ENCODE assay signal across 11 cellular contexts in the genomic region with DNA sequence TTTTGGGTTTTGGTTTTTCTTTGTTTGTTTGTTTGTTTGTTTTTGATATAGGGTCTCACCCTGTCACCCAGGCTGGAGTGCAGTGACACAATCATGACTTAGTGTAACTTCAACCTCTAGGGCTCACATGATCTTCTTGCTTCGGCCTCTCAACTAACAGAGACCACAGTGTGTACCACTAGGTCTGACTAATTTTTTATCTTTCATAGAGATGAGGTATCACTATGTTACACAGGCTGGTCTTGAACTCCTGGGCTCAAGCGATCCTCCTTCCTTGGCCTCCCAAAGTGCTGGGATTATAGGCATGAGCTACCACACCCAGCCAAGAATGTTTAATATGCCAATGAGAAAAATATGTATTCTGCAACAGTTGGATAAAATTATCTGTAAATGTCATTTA.
"Had no signal": no experiment of that assay in that cellular context is flagged by ENCODE, and none has a peak within 500 bp of the region (broad histone marks: within the 10 kb centered on the region; RNA-seq: fewer than 3 reads in every experiment).

No MANE protein-coding gene starts in this region.

- H3K36me3 ChIP-seq: HAP-1 had no signal

- FAIRE-seq: H1, H54 had no signal

- H3K4me1 ChIP-seq: HAP-1 had no signal

- H2AFZ ChIP-seq: GM23248, GM23338 had no signal

- H3K9ac ChIP-seq: GM23248 had no signal

- DNase-seq: GM23248, GOT3, H7, H9, HCEC 1CT, HFFc6 had no signal

- H3K9me3 ChIP-seq: HAP-1 had no signal

- H3K4me3 ChIP-seq: GM23248, GM23338, HAP-1 had no signal

- ATAC-seq: GM23338, HCT116 had no signal

- H3K4me2 ChIP-seq: GM23338 had no signal

- H3K27ac ChIP-seq: GM23248 had no signal
